In the genomic region with DNA sequence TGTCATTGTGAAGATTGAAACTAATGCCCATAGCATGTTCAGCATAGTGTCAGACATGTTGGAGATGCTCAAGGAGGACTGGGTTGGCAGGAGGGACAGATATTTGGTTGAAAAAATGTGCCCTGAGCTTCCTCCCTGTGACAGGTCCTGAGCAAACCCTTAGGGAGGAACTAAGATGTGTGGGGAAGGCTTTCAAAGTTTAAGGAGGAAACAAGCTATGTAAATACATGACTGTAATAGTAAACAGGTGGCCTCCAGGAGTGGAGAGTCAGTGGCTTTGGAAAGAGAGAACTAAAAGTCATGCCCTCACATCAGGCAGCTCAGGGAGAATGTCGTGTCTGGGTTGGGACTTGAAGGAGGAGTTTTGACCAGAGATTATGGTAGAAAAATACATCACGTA, we compare ENCODE assay signal across 13 cellular contexts. TPM values are rescaled to one million over a fixed set of nuclear protein-coding genes. Genes with fewer than 3 reads are reported as not detected.
DNase-seq lines count a peak whose midpoint lies in the region; ATAC-seq and TF ChIP-seq lines count a peak whose summit lies in the region.
"Had no signal": no experiment of that assay in that cellular context is flagged by ENCODE, and none has a peak within 500 bp of the region (broad histone marks: within the 10 kb centered on the region; RNA-seq: fewer than 3 reads in every experiment).

No MANE protein-coding gene starts in this region.

- H4K20me1 ChIP-seq in BLaER1 (no peaks in the 10 kb centered on the region), GM23338 (replicated peaks; ENCODE audit: insufficient read depth) (no peaks in the 10 kb centered on the region)

- H3K27ac Mint-ChIP-seq in GM23338: no peak overlapping the region
- no peak overlapping the region for H3K27ac Mint-ChIP-seq in stimulated activated memory B cell treated with anti-CD40 and anti-IgM and Interleukin-4, amounts not matched to agents 10 μg/mL and 1 μg/mL and 100 μg/mL, for 72 hours
- H3K27ac Mint-ChIP-seq: CD14-positive monocyte; CD8-positive, alpha-beta T cell had no signal

- ATAC-seq in GM23338: no peak
- peak; percentile 31 for ATAC-seq in left colon
- peak; percentile 54 for ATAC-seq in stimulated activated memory B cell treated with anti-CD40 and anti-IgM and Interleukin-4, amounts not matched to agents 10 μg/mL and 1 μg/mL and 100 μg/mL, for 72 hours
- ATAC-seq: CD8-positive, alpha-beta T cell had no signal

- no peak overlapping the region for H3K4me3 ChIP-seq in BLaER1
- no peak overlapping the region for H3K4me3 ChIP-seq in GM23338

- H3F3A ChIP-seq in GM23338 (replicated peaks; ENCODE audit: low read depth): peaks cover 4% of the 10 kb centered on the region

- TF ChIP-seq CTCF in GM23338 (conservative IDR thresholded peaks at IDR 0.05; ENCODE audit: low read depth in 2 of 2): no peak

- no peak overlapping the region for H3K27ac ChIP-seq in BLaER1
- no peak overlapping the region for H3K27ac ChIP-seq in GM23338 (ENCODE audit: low read depth)

- H3K4me1 ChIP-seq in BLaER1 (peaks cover 17% of the 10 kb centered on the region), GM23338 (ENCODE audit: insufficient read depth) (peaks cover 23% of the 10 kb centered on the region)
- H3K4me1 ChIP-seq: BE2C had no signal

- no peak for DNase-seq in GM23338 (ENCODE audit: low spot score)
- no peak for DNase-seq in left colon
- DNase-seq in NCI-H187 (lab: John Stamatoyannopoulos, UW): no peak
- no peak for DNase-seq in NCI-H1930 (lab: John Stamatoyannopoulos, UW)
- DNase-seq in NCI-H1436 treated with DMSO at 0.1 percent for 48 hours (lab: John Stamatoyannopoulos, UW): no peak
- DNase-seq: ACHN; BE2C; Calu3; CD8-positive, alpha-beta T cell; HCEC 1CT had no signal

- peaks cover 4% of the 10 kb centered on the region for H3K27me3 Mint-ChIP-seq in GM23338 (ENCODE audit: insufficient read depth, low read depth, poor library complexity)
- H3K27me3 Mint-ChIP-seq in stimulated activated memory B cell treated with anti-CD40 and anti-IgM and Interleukin-4, amounts not matched to agents 10 μg/mL and 1 μg/mL and 100 μg/mL, for 72 hours: peaks cover 29% of the 10 kb centered on the region

- H3K9me2 ChIP-seq in GM23338 (ENCODE audit: insufficient read depth): peaks cover 15% of the 10 kb centered on the region; the same call in 1 of the 2 replicates

- peaks cover 35% of the 10 kb centered on the region for H3K4me1 Mint-ChIP-seq in GM23338
- peaks cover 8% of the 10 kb centered on the region for H3K4me1 Mint-ChIP-seq in stimulated activated memory B cell treated with anti-CD40 and anti-IgM and Interleukin-4, amounts not matched to agents 10 μg/mL and 1 μg/mL and 100 μg/mL, for 72 hours

- no peaks in the 10 kb centered on the region for H3K9me3 ChIP-seq in BLaER1
- H3K9me3 ChIP-seq: BE2C had no signal

- H3K9me3 Mint-ChIP-seq in GM23338: no peaks in the 10 kb centered on the region
- no peaks in the 10 kb centered on the region for H3K9me3 Mint-ChIP-seq in stimulated activated memory B cell treated with anti-CD40 and anti-IgM and Interleukin-4, amounts not matched to agents 10 μg/mL and 1 μg/mL and 100 μg/mL, for 72 hours
- H3K9me3 Mint-ChIP-seq: CD8-positive, alpha-beta T cell had no signal

- peak overlapping the region; percentile 14; the same call in 1 of the 2 replicates for H3K4me2 ChIP-seq in BLaER1
- H3K4me2 ChIP-seq in GM23338: no peak overlapping the region

- H3K4me3 Mint-ChIP-seq in GM23338: no peak overlapping the region
- H3K4me3 Mint-ChIP-seq in stimulated activated memory B cell treated with anti-CD40 and anti-IgM and Interleukin-4, amounts not matched to agents 10 μg/mL and 1 μg/mL and 100 μg/mL, for 72 hours: no peak overlapping the region
- H3K4me3 Mint-ChIP-seq: CD14-positive monocyte; CD8-positive, alpha-beta T cell had no signal

- H3K36me3 Mint-ChIP-seq in GM23338 (ENCODE audit: low read depth): no peaks in the 10 kb centered on the region
- no peaks in the 10 kb centered on the region for H3K36me3 Mint-ChIP-seq in stimulated activated memory B cell treated with anti-CD40 and anti-IgM and Interleukin-4, amounts not matched to agents 10 μg/mL and 1 μg/mL and 100 μg/mL, for 72 hours
- H3K36me3 Mint-ChIP-seq: CD14-positive monocyte; CD8-positive, alpha-beta T cell had no signal

- H3K36me3 ChIP-seq in BLaER1 (no peaks in the 10 kb centered on the region), GM23338 (ENCODE audit: insufficient read depth) (no peaks in the 10 kb centered on the region)
- H3K36me3 ChIP-seq: BE2C had no signal

- no peaks in the 10 kb centered on the region for H3K27me3 ChIP-seq in BLaER1
- no peaks in the 10 kb centered on the region for H3K27me3 ChIP-seq in GM23338 (ENCODE audit: insufficient read depth)

- intact Hi-C loops in left colon (cut with DNase I, micrococcal nuclease): no loop called here

- no peaks in the 10 kb centered on the region for H3K79me2 ChIP-seq in GM23338 (replicated peaks; ENCODE audit: insufficient read depth)

- H2AFZ ChIP-seq in GM23338: peak overlapping the region; percentile 99; the same call in 1 of the 2 replicates

- no peak overlapping the region for H3K9ac ChIP-seq in BLaER1

TF ChIP-seq in GM23338, 12 proteins besides CTCF, POLR2A, EP300 and RAD21:
- no peak for TF ChIP-seq EZH2 (IDR thresholded peaks at IDR 0.05; ENCODE audit: low read depth, unreplicated experiment)
- no peak for TF ChIP-seq ZNF114 (CRISPR knock-in tag; IDR thresholded peaks at IDR 0.05)
- TF ChIP-seq, protein P1, sequence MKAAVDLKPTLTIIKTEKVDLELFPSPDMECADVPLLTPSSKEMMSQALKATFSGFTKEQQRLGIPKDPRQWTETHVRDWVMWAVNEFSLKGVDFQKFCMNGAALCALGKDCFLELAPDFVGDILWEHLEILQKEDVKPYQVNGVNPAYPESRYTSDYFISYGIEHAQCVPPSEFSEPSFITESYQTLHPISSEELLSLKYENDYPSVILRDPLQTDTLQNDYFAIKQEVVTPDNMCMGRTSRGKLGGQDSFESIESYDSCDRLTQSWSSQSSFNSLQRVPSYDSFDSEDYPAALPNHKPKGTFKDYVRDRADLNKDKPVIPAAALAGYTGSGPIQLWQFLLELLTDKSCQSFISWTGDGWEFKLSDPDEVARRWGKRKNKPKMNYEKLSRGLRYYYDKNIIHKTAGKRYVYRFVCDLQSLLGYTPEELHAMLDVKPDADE (IDR thresholded peaks at IDR 0.05): no peak
- no peak for TF ChIP-seq ZNF331 (CRISPR knock-in tag; IDR thresholded peaks at IDR 0.05; ENCODE audit: low read depth)
- TF ChIP-seq POLR2AphosphoS5 (IDR thresholded peaks at IDR 0.05; ENCODE audit: low read depth): no peak
- TF ChIP-seq, protein P2, sequence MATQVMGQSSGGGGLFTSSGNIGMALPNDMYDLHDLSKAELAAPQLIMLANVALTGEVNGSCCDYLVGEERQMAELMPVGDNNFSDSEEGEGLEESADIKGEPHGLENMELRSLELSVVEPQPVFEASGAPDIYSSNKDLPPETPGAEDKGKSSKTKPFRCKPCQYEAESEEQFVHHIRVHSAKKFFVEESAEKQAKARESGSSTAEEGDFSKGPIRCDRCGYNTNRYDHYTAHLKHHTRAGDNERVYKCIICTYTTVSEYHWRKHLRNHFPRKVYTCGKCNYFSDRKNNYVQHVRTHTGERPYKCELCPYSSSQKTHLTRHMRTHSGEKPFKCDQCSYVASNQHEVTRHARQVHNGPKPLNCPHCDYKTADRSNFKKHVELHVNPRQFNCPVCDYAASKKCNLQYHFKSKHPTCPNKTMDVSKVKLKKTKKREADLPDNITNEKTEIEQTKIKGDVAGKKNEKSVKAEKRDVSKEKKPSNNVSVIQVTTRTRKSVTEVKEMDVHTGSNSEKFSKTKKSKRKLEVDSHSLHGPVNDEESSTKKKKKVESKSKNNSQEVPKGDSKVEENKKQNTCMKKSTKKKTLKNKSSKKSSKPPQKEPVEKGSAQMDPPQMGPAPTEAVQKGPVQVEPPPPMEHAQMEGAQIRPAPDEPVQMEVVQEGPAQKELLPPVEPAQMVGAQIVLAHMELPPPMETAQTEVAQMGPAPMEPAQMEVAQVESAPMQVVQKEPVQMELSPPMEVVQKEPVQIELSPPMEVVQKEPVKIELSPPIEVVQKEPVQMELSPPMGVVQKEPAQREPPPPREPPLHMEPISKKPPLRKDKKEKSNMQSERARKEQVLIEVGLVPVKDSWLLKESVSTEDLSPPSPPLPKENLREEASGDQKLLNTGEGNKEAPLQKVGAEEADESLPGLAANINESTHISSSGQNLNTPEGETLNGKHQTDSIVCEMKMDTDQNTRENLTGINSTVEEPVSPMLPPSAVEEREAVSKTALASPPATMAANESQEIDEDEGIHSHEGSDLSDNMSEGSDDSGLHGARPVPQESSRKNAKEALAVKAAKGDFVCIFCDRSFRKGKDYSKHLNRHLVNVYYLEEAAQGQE (IDR thresholded peaks at IDR 0.05; ENCODE audit: unreplicated experiment): no peak
- no peak for TF ChIP-seq NANOG (IDR thresholded peaks at IDR 0.05; ENCODE audit: borderline replicate concordance)
- no peak for TF ChIP-seq CREB1 (CRISPR knock-in tag; IDR thresholded peaks at IDR 0.05; ENCODE audit: low read depth)

RNA-seq across cellular contexts. Expression of a gene that starts 9.7 kb away (rescaled TPM):
- total RNA-seq in GM23338 (2014; rRNA removed; shearing (Covaris generic)): 35.2 and 41.0 TPM in 2 replicates
- polyA plus RNA-seq in GM23338 (2016; fragmentation: Nextera tagmentation; extraction: Ambion mirVana): 5.1 and 5.6 TPM in 2 replicates
- total RNA-seq in left colon: 1 to 10 TPM; 5.6 to 9.2 TPM
- total RNA-seq: CD8-positive, alpha-beta T cell had no signal
- polyA plus RNA-seq: CD14-positive monocyte had no signal
